Comparison of ENCODE assay signal across 19 cellular contexts in genomic region chr1:9869831-9870251, GRCh38.
"Had no signal": no experiment of that assay in that cellular context is flagged by ENCODE, and none has a peak within 500 bp of the region (broad histone marks: within the 10 kb centered on the region; RNA-seq: fewer than 3 reads in every experiment).

No MANE protein-coding gene starts in this region.

- H3K9me3 ChIP-seq: body of pancreas, esophagus muscularis mucosa, gastroesophageal sphincter, lower lobe of right lung, upper lobe of right lung had no signal

- DNase-seq: activated CD4-positive, alpha-beta memory T cell treated with anti-CD3 and anti-CD28 coated beads, Interleukin-2, amount 10 ng/mL, durations not matched to agents 7 days and 5 days; activated CD4-positive, alpha-beta T cell treated with anti-CD3 and anti-CD28 coated beads for 4 hours; activated CD4-positive, CD25-positive, alpha-beta regulatory T cell; activated CD8-positive, alpha-beta memory T cell treated with anti-CD3 and anti-CD28 coated beads, Interleukin-2, amount 10 ng/mL, durations not matched to agents 7 days and 5 days; activated gamma-delta T cell treated with Interleukin-2 at 50 U/mL for 16 hours; anterior cingulate cortex; body of pancreas; head of caudate nucleus; islet precursor cell; lower lobe of right lung; naive thymus-derived CD4-positive, alpha-beta T cell; stimulated activated CD4-positive, alpha-beta T cell treated with anti-CD3 and anti-CD28 coated beads, Interleukin-2, amount 100 ng/mL, for 48 hours; stimulated activated naive CD4-positive, alpha-beta T cell; upper lobe of right lung had no signal

- H3K4me2 ChIP-seq: neural progenitor cell had no signal

- H3K27me3 ChIP-seq: body of pancreas, esophagus muscularis mucosa, gastroesophageal sphincter, neural progenitor cell, upper lobe of right lung had no signal

- H3K9ac ChIP-seq: neural progenitor cell had no signal

- H2AFZ ChIP-seq: neural progenitor cell had no signal

- ATAC-seq: activated CD8-positive, alpha-beta memory T cell treated with anti-CD3 and anti-CD28 coated beads, Interleukin-2, amount 10 ng/mL, durations not matched to agents 7 days and 5 days; body of pancreas; gastroesophageal sphincter; lower lobe of right lung; naive thymus-derived CD4-positive, alpha-beta T cell; sciatic nerve; upper lobe of right lung had no signal

- H3K4me3 ChIP-seq: body of pancreas, esophagus muscularis mucosa, gastroesophageal sphincter, lower lobe of right lung, neural progenitor cell, upper lobe of right lung had no signal

- H3K36me3 ChIP-seq: neural progenitor cell had no signal

- FAIRE-seq: endometrium had no signal

- H3K4me1 ChIP-seq: neural progenitor cell had no signal

- H3K27ac ChIP-seq: body of pancreas, esophagus muscularis mucosa, gastroesophageal sphincter, lower lobe of right lung, neural progenitor cell, upper lobe of right lung had no signal
